In genomic region chr18:48711651-48712486, GRCh38 we compare ENCODE assay signal across 8 cellular contexts.
DNase-seq lines count a peak whose midpoint lies in the region; ATAC-seq and TF ChIP-seq lines count a peak whose summit lies in the region.

No MANE protein-coding gene starts in this region.

- no peaks in the 10 kb centered on the region for H3K9me3 Mint-ChIP-seq in Caco-2 (ENCODE audit: unreplicated experiment)
- H3K9me3 Mint-ChIP-seq in nephron progenitor cell, result no peaks in the 10 kb centered on the region

- ATAC-seq in GM21529 (IDR thresholded peaks at IDR 0.05; ENCODE audit: unreplicated experiment) (peak; percentile 55), RWPE2 (ENCODE audit: low read depth) (no peak), esophagus mucosa (no peak), GM21390 (IDR thresholded peaks at IDR 0.05; ENCODE audit: unreplicated experiment) (no peak)

- TF ChIP-seq POLR2A in esophagus muscularis mucosa (IDR thresholded peaks at IDR 0.05; ENCODE audit: low read depth), result no peak

- H3K4me1 Mint-ChIP-seq in Caco-2 (ENCODE audit: low read depth, unreplicated experiment) (no peaks in the 10 kb centered on the region), nephron progenitor cell (peaks cover 47% of the 10 kb centered on the region)

- H3K27ac Mint-ChIP-seq in Caco-2 (ENCODE audit: unreplicated experiment) (no peak overlapping the region), nephron progenitor cell (no peak overlapping the region)

- no peaks in the 10 kb centered on the region for H3K27me3 ChIP-seq in Caco-2 (replicated peaks; ENCODE audit: control insufficient read depth, insufficient read depth, low read length)
- no peaks in the 10 kb centered on the region for H3K27me3 ChIP-seq in RWPE2 (ENCODE audit: insufficient read depth, poor library complexity, severe bottlenecking)
- no peaks in the 10 kb centered on the region for H3K27me3 ChIP-seq in esophagus muscularis mucosa

- no peaks in the 10 kb centered on the region for H3K36me3 ChIP-seq in Caco-2 (ENCODE audit: control insufficient read depth, insufficient read depth, low read length)
- no peaks in the 10 kb centered on the region; the same call in 1 of the 2 replicates for H3K36me3 ChIP-seq in RWPE2 (ENCODE audit: low read depth)
- peaks cover 0 to 29% (median 2%) of the 10 kb centered on the region in 4 donors for H3K36me3 ChIP-seq in esophagus muscularis mucosa

- CTCF ChIA-PET in Caco-2 (lab: Charles Lee), result no interaction called here

- no peaks in the 10 kb centered on the region for H3K27me3 Mint-ChIP-seq in Caco-2 (ENCODE audit: insufficient read depth, unreplicated experiment)
- H3K27me3 Mint-ChIP-seq in nephron progenitor cell (ENCODE audit: low read depth, poor library complexity), result peaks cover 9% of the 10 kb centered on the region

- H3K4me3 ChIP-seq in Caco-2 (ENCODE audit: low read depth, low read length) (no peak overlapping the region), RWPE2 (ENCODE audit: severe bottlenecking) (no peak overlapping the region), esophagus muscularis mucosa (no peak overlapping the region)

- POLR2A ChIA-PET in Caco-2 (lab: Charles Lee), result no interaction called here

- 91% methylated on average over 13 of the region's 15 CpGs for WGBS in esophagus muscularis mucosa

- no TSS peak for BruUV-seq in Caco-2 (replicated peaks; lab: Mats Ljungman, UMichigan)

- TF ChIP-seq CTCF in Caco-2 (IDR thresholded peaks at IDR 0.05; ENCODE audit: insufficient read depth in 1 of 2, low read depth in 1 of 2, low read length in 1 of 2, severe bottlenecking in 1 of 2, unreplicated experiment in 1 of 2) (peak; percentile 23 to 47), RWPE2 (IDR thresholded peaks at IDR 0.05; ENCODE audit: poor library complexity, severe bottlenecking) (peak; percentile 29), esophagus muscularis mucosa (IDR thresholded peaks at IDR 0.05) (peak; percentile 31 to 44 (median 40)), nephron progenitor cell (IDR thresholded peaks at IDR 0.05) (peak; percentile 63)

- no peak for TF ChIP-seq EP300 in esophagus muscularis mucosa (IDR thresholded peaks at IDR 0.05)

- intact Hi-C loops in Caco-2 (cut with micrococcal nuclease; ENCODE audit: unreplicated experiment), result no loop called here
- intact Hi-C loops in esophagus muscularis mucosa (cut with DNase I), result no loop called here

- H3K4me3 Mint-ChIP-seq in Caco-2 (ENCODE audit: unreplicated experiment) (no peak overlapping the region), nephron progenitor cell (no peak overlapping the region)

- H3K9me3 ChIP-seq in Caco-2 (no peaks in the 10 kb centered on the region), RWPE2 (ENCODE audit: severe bottlenecking) (no peaks in the 10 kb centered on the region), esophagus muscularis mucosa (no peaks in the 10 kb centered on the region)

- DNase-seq in Caco-2 (peak in 1 of 2 experiments; percentile 22), RWPE2 (ENCODE audit: low spot score) (no peak), esophagus muscularis mucosa (ENCODE audit: extremely low spot score) (no peak), nephron progenitor cell (peak; percentile 50), NCI-H187 (lab: John Stamatoyannopoulos, UW) (no peak)

- H3K27ac ChIP-seq in RWPE2 (ENCODE audit: poor library complexity, severe bottlenecking) (no peak overlapping the region), esophagus muscularis mucosa (replicated peaks in 1 of 4) (no peak overlapping the region)

- H3K36me3 Mint-ChIP-seq in Caco-2 (ENCODE audit: insufficient read depth, unreplicated experiment), result no peaks in the 10 kb centered on the region
- peaks cover 5% of the 10 kb centered on the region for H3K36me3 Mint-ChIP-seq in nephron progenitor cell (ENCODE audit: low read depth)

- H3K4me1 ChIP-seq in Caco-2 (no peaks in the 10 kb centered on the region), RWPE2 (ENCODE audit: insufficient read depth, poor library complexity, severe bottlenecking) (no peaks in the 10 kb centered on the region), esophagus muscularis mucosa (peaks cover 32 to 42% (median 38%) of the 10 kb centered on the region in 4 donors)
